ENCODE assay signal across 8 cellular contexts in the genomic region with DNA sequence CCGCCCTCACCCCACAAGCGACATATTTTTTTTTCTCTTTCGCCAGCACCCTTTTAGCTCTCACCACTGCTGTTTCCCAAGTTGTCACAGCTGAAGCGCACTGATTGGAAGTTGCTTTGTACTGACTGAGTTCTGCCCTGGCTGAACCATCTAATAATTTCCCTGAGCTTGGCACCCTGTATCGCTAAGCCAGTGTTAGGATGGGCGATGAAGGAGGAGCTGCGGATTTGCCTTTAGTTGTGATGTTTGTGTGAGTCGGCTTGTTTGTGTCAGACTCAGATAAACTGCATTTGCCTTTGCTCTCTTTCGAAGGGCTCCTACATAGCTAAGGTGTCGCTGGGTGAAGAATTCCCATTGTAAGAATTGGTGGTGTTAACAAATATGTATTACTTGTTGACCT. TPM values are rescaled to one million over a fixed set of nuclear protein-coding genes. Genes with fewer than 3 reads are reported as not detected.
DNase-seq lines count a peak whose midpoint lies in the region; ATAC-seq, FAIRE-seq and TF ChIP-seq lines count a peak whose summit lies in the region.

No MANE protein-coding gene starts in this region.

- H3K4me3 ChIP-seq in BE2C (ENCODE audit: low read depth, low read length), result peak overlapping the region; percentile 78
- peak overlapping the region; percentile 50 for H3K4me3 ChIP-seq in effector memory CD4-positive, alpha-beta T cell (ENCODE audit: insufficient read depth, low read depth, low read length, poor library complexity, severe bottlenecking)

- no peaks in the 10 kb centered on the region for H3K9me3 ChIP-seq in BE2C
- no peaks in the 10 kb centered on the region for H3K9me3 ChIP-seq in effector memory CD4-positive, alpha-beta T cell (ENCODE audit: control insufficient read depth, low read length)

- peaks cover 15% of the 10 kb centered on the region for H3K36me3 Mint-ChIP-seq in nephron (ENCODE audit: low read depth)

- DNase-seq in BE2C, result no peak
- peak; percentile 45 for DNase-seq in NCI-H1694 (lab: John Stamatoyannopoulos, UW)
- no peak for DNase-seq in effector memory CD4-positive, alpha-beta T cell
- no peak for DNase-seq in NCI-H128 (lab: John Stamatoyannopoulos, UW; ENCODE audit: unreplicated experiment)
- DNase-seq in GM12892 (ENCODE audit: insufficient read length), result no peak
- no peak for DNase-seq in COR-L47 (lab: John Stamatoyannopoulos, UW)

- no peaks in the 10 kb centered on the region for H3K4me1 ChIP-seq in BE2C
- peaks cover 9% of the 10 kb centered on the region for H3K4me1 ChIP-seq in effector memory CD4-positive, alpha-beta T cell (ENCODE audit: control insufficient read depth, insufficient read depth, low read length, poor library complexity, severe bottlenecking)

- H3K27ac Mint-ChIP-seq in nephron, result peak overlapping the region; percentile 8 to 67 (median 41)

- no peak overlapping the region for H3K27ac ChIP-seq in effector memory CD4-positive, alpha-beta T cell (ENCODE audit: insufficient read depth, low read length, poor library complexity, severe bottlenecking)

- ATAC-seq in HG02610 (IDR thresholded peaks at IDR 0.05; ENCODE audit: unreplicated experiment), result no peak

- no peak for TF ChIP-seq POLR2A in GM12892 (IDR thresholded peaks at IDR 0.05; ENCODE audit: low read depth, low read length)

- H3K27me3 Mint-ChIP-seq in nephron (ENCODE audit: low read depth), result peaks cover 33% of the 10 kb centered on the region

- H3K9me3 Mint-ChIP-seq in nephron, result no peaks in the 10 kb centered on the region

- H3K36me3 ChIP-seq in BE2C, result peaks cover 3% of the 10 kb centered on the region; the same call in 1 of the 2 replicates
- no peaks in the 10 kb centered on the region for H3K36me3 ChIP-seq in effector memory CD4-positive, alpha-beta T cell (ENCODE audit: control insufficient read depth, insufficient read depth, low read length)

- peak overlapping the region; percentile 87 to 91 (median 90) for H3K4me3 Mint-ChIP-seq in nephron

- TF ChIP-seq CTCF in BE2C (IDR thresholded peaks at IDR 0.05; ENCODE audit: low read depth, low read length) (no peak), nephron (IDR thresholded peaks at IDR 0.05; ENCODE audit: unreplicated experiment in 3 of 3) (no peak)

- no peaks in the 10 kb centered on the region for H3K27me3 ChIP-seq in BE2C
- no peaks in the 10 kb centered on the region for H3K27me3 ChIP-seq in effector memory CD4-positive, alpha-beta T cell (replicated peaks; ENCODE audit: control insufficient read depth, insufficient read depth, low read length, poor library complexity, severe bottlenecking)

- no peak for FAIRE-seq in GM12892 (lab: Jason Lieb, UNC)

- peaks cover 26% of the 10 kb centered on the region for H3K4me1 Mint-ChIP-seq in nephron

RNA-seq across cellular contexts. Expression of a gene that starts 1.3 kb away (rescaled TPM):
- 4.0 TPM for polyA plus RNA-seq in BE2C (2012; ENCODE audit: insufficient read depth, insufficient read length, low read depth)
- polyA plus RNA-seq in GM12892 (2012; ENCODE audit: missing spikeins), result 1.4 TPM
